ENCODE assay signal across 8 cellular contexts in genomic region chr1:37323486-37324377, GRCh38.
DNase-seq lines count a peak whose midpoint lies in the region; ATAC-seq and TF ChIP-seq lines count a peak whose summit lies in the region.

No MANE protein-coding gene starts in this region.

- peak; percentile 36 to 70 for DNase-seq in NCI-H446 (lab: John Stamatoyannopoulos, UW)
- no peak for DNase-seq in NCI-H446 treated with DMSO at 0.1 percent for 48 hours (lab: John Stamatoyannopoulos, UW)
- peak; percentile 54 for DNase-seq in HuH-7.5 (ENCODE audit: low spot score)
- DNase-seq in activated CD4-positive, alpha-beta T cell treated with anti-CD3 and anti-CD28 coated beads, Interleukin-2, amount 10 ng/mL, durations not matched to agents 24 days and 14 days = peak; percentile 65
- DNase-seq in kidney epithelial cell (ENCODE audit: low read depth) = no peak
- DNase-seq in stomach = no peak
- DNase-seq in activated T-helper 2 cell treated with anti-CD3 and anti-CD28 coated beads, Interferon-gamma antibody, Interleukin-2, Interleukin-4, amounts not matched to agents 10 μg/mL and 5 μg/mL and 100 μg/mL, durations not matched to agents 14 hours and 24 hours and 36 hours (ENCODE audit: low spot score) = no peak

- H3K9me3 ChIP-seq in stomach = peaks cover 0 to 17% (median 10%) of the 10 kb centered on the region in 4 donors

- ATAC-seq in HG03139 (IDR thresholded peaks at IDR 0.05; ENCODE audit: unreplicated experiment) = no peak

- no peak overlapping the region for H3K4me3 Mint-ChIP-seq in activated CD4-positive, alpha-beta T cell treated with anti-CD3 and anti-CD28 coated beads, Interleukin-2, amount 10 ng/mL, durations not matched to agents 24 days and 14 days
- H3K4me3 Mint-ChIP-seq in activated T-helper 2 cell treated with anti-CD3 and anti-CD28 coated beads, Interferon-gamma antibody, Interleukin-2, Interleukin-4, amounts not matched to agents 10 μg/mL and 5 μg/mL and 100 μg/mL, durations not matched to agents 14 hours and 24 hours and 36 hours (ENCODE audit: low read depth) = no peak overlapping the region

- H3K4me3 ChIP-seq in kidney epithelial cell (ENCODE audit: low read depth, low read length) (no peak overlapping the region), stomach (no peak overlapping the region)

- H3K27me3 Mint-ChIP-seq in activated CD4-positive, alpha-beta T cell treated with anti-CD3 and anti-CD28 coated beads, Interleukin-2, amount 10 ng/mL, durations not matched to agents 24 days and 14 days = peaks cover 7% of the 10 kb centered on the region
- peaks cover 9% of the 10 kb centered on the region for H3K27me3 Mint-ChIP-seq in activated T-helper 2 cell treated with anti-CD3 and anti-CD28 coated beads, Interferon-gamma antibody, Interleukin-2, Interleukin-4, amounts not matched to agents 10 μg/mL and 5 μg/mL and 100 μg/mL, durations not matched to agents 14 hours and 24 hours and 36 hours (ENCODE audit: low read depth)

- no peak for TF ChIP-seq POLR2A in stomach (IDR thresholded peaks at IDR 0.05)

- intact Hi-C loops in activated CD4-positive, alpha-beta T cell treated with anti-CD3 and anti-CD28 coated beads, Interleukin-2, amount 10 ng/mL, durations not matched to agents 24 days and 14 days (cut with micrococcal nuclease) = no loop called here
- intact Hi-C loops in stomach (cut with DNase I; ENCODE audit: low total_unique reads) = no loop called here
- intact Hi-C loops in activated T-helper 2 cell treated with anti-CD3 and anti-CD28 coated beads, Interferon-gamma antibody, Interleukin-2, Interleukin-4, amounts not matched to agents 10 μg/mL and 5 μg/mL and 100 μg/mL, durations not matched to agents 14 hours and 24 hours and 36 hours (cut with micrococcal nuclease) = loop anchor here (5.0 kb wide), 1 partner anchor 621 kb away; no protein-coding TSS in a partner anchor

- no peaks in the 10 kb centered on the region for H3K4me1 Mint-ChIP-seq in activated CD4-positive, alpha-beta T cell treated with anti-CD3 and anti-CD28 coated beads, Interleukin-2, amount 10 ng/mL, durations not matched to agents 24 days and 14 days
- H3K4me1 Mint-ChIP-seq in activated T-helper 2 cell treated with anti-CD3 and anti-CD28 coated beads, Interferon-gamma antibody, Interleukin-2, Interleukin-4, amounts not matched to agents 10 μg/mL and 5 μg/mL and 100 μg/mL, durations not matched to agents 14 hours and 24 hours and 36 hours (ENCODE audit: low read depth) = no peaks in the 10 kb centered on the region

- H3K36me3 Mint-ChIP-seq in activated CD4-positive, alpha-beta T cell treated with anti-CD3 and anti-CD28 coated beads, Interleukin-2, amount 10 ng/mL, durations not matched to agents 24 days and 14 days (ENCODE audit: low read depth) = no peaks in the 10 kb centered on the region
- H3K36me3 Mint-ChIP-seq in activated T-helper 2 cell treated with anti-CD3 and anti-CD28 coated beads, Interferon-gamma antibody, Interleukin-2, Interleukin-4, amounts not matched to agents 10 μg/mL and 5 μg/mL and 100 μg/mL, durations not matched to agents 14 hours and 24 hours and 36 hours (ENCODE audit: low read depth) = no peaks in the 10 kb centered on the region

- H3K27ac ChIP-seq in stomach = no peak overlapping the region

- H3K27me3 ChIP-seq in kidney epithelial cell (ENCODE audit: control insufficient read depth, insufficient read depth, low read length) = peaks cover 6% of the 10 kb centered on the region
- H3K27me3 ChIP-seq in stomach = peaks cover 0 to 63% (median 15%) of the 10 kb centered on the region in 3 donors

- H3K4me1 ChIP-seq in stomach = no peaks in the 10 kb centered on the region

- TF ChIP-seq EP300 in stomach (IDR thresholded peaks at IDR 0.05) = no peak

- peaks cover 10% of the 10 kb centered on the region for H3K9me3 Mint-ChIP-seq in activated CD4-positive, alpha-beta T cell treated with anti-CD3 and anti-CD28 coated beads, Interleukin-2, amount 10 ng/mL, durations not matched to agents 24 days and 14 days
- H3K9me3 Mint-ChIP-seq in activated T-helper 2 cell treated with anti-CD3 and anti-CD28 coated beads, Interferon-gamma antibody, Interleukin-2, Interleukin-4, amounts not matched to agents 10 μg/mL and 5 μg/mL and 100 μg/mL, durations not matched to agents 14 hours and 24 hours and 36 hours = peaks cover 7% of the 10 kb centered on the region

- H3K36me3 ChIP-seq in kidney epithelial cell (ENCODE audit: control insufficient read depth, insufficient read depth, low read length) (no peaks in the 10 kb centered on the region), stomach (no peaks in the 10 kb centered on the region)

- TF ChIP-seq CTCF in kidney epithelial cell (IDR thresholded peaks at IDR 0.05; ENCODE audit: insufficient read depth, low read length, poor library complexity, severe bottlenecking) (peak; percentile 75), stomach (IDR thresholded peaks at IDR 0.05) (peak in 3 of 7 experiments; percentile 34 to 42 (median 37))

- WGBS in stomach, 5 donors = 32 to 42% (median 38%) methylated on average over 19 of the region's 19 CpGs

- no peak overlapping the region for H3K27ac Mint-ChIP-seq in activated CD4-positive, alpha-beta T cell treated with anti-CD3 and anti-CD28 coated beads, Interleukin-2, amount 10 ng/mL, durations not matched to agents 24 days and 14 days
- H3K27ac Mint-ChIP-seq in activated T-helper 2 cell treated with anti-CD3 and anti-CD28 coated beads, Interferon-gamma antibody, Interleukin-2, Interleukin-4, amounts not matched to agents 10 μg/mL and 5 μg/mL and 100 μg/mL, durations not matched to agents 14 hours and 24 hours and 36 hours = no peak overlapping the region

Comparison
In these comparisons a context has a peak if more than half of its experiments do, and no peak if none do; other contexts are left out.
1. DNase-seq: peak in NCI-H446 (2 of 2), HuH-7.5 (single experiment) and activated CD4-positive, alpha-beta T cell treated with anti-CD3 and anti-CD28 coated beads, Interleukin-2, amount 10 ng/mL, durations not matched to agents 24 days and 14 days (single experiment); none in NCI-H446 treated with DMSO at 0.1 percent for 48 hours (single experiment), kidney epithelial cell (single experiment), stomach (single experiment) and activated T-helper 2 cell treated with anti-CD3 and anti-CD28 coated beads, Interferon-gamma antibody, Interleukin-2, Interleukin-4, amounts not matched to agents 10 μg/mL and 5 μg/mL and 100 μg/mL, durations not matched to agents 14 hours and 24 hours and 36 hours (single experiment).